Comparison of ENCODE assay signal across 20 cellular contexts in genomic region chr1:151401860-151402259, GRCh38. TPM values are rescaled to one million over a fixed set of nuclear protein-coding genes. Genes with fewer than 3 reads are reported as not detected.
DNase-seq lines count a peak whose midpoint lies in the region; ATAC-seq and TF ChIP-seq lines count a peak whose summit lies in the region.
"Had no signal": no experiment of that assay in that cellular context is flagged by ENCODE, and none has a peak within 500 bp of the region (broad histone marks: within the 10 kb centered on the region; RNA-seq: fewer than 3 reads in every experiment).

No MANE protein-coding gene starts in this region.

- WGBS in body of pancreas, 2 donors: 87 to 100% methylated on average over 2 of the region's 2 CpGs

- peak overlapping the region; percentile 92; the same call in 1 of the 2 replicates for H3K9ac ChIP-seq in KMS-11

- H3K4me2 ChIP-seq in KMS-11: peak overlapping the region; percentile 97

- H2AFZ ChIP-seq in KMS-11 (ENCODE audit: low read depth): no peak overlapping the region
- H2AFZ ChIP-seq: PC-9 had no signal

- peaks cover 34% of the 10 kb centered on the region; the same call in 1 of the 2 replicates for H3K36me3 ChIP-seq in KMS-11 (ENCODE audit: insufficient read depth)
- peaks cover 0 to 22% of the 10 kb centered on the region in 2 donors for H3K36me3 ChIP-seq in body of pancreas (replicated peaks in 1 of 2; ENCODE audit: insufficient read depth in 1 of 2, low read depth in 2 of 2)

- DNase-seq in T-helper 1 cell (no peak), NCI-H2107 (lab: John Stamatoyannopoulos, UW) (no peak), body of pancreas (no peak)
- no peak for DNase-seq in activated naive CD8-positive, alpha-beta T cell treated with anti-CD3 and anti-CD28 coated beads, Interleukin-2, amount 50 U/mL, for 24 hours
- DNase-seq in effector CD4-positive, alpha-beta T cell: no peak
- DNase-seq: 8988T; dermis blood vessel endothelial cell; hippocampal formation; Kasumi-1; left cardiac atrium; NCI-H1436 treated with DMSO at 0.1 percent for 48 hours; NCI-H524 treated with DMSO at 0.1 percent for 48 hours; PC-9; right cardiac atrium; stimulated activated CD8-positive, alpha-beta memory T cell treated with anti-CD3 and anti-CD28 coated beads, Interleukin-4, amount 100 ng/mL, for 48 hours; T-helper 9 cell; upper lobe of right lung had no signal

- H3K4me3 Mint-ChIP-seq in T-helper 1 cell treated with Interleukin-12 subunit alpha and Interleukin-12 subunit beta and Interleukin-4 antibody, amounts not matched to agents 30 μg/mL and 1 μg/mL, for 36 hours: peak overlapping the region; percentile 16
- H3K4me3 Mint-ChIP-seq in activated naive CD8-positive, alpha-beta T cell treated with anti-CD3 and anti-CD28 coated beads, Interleukin-2, amount 50 U/mL, for 24 hours: peak overlapping the region; percentile 90
- peak overlapping the region; percentile 91 to 96 (median 91) for H3K4me3 Mint-ChIP-seq in nephron

- H4K20me1 ChIP-seq in KMS-11 (ENCODE audit: insufficient read depth): no peaks in the 10 kb centered on the region

- H3K4me1 ChIP-seq in KMS-11 (ENCODE audit: low read depth, poor library complexity, severe bottlenecking) (peaks cover 72% of the 10 kb centered on the region), body of pancreas (peaks cover 18% of the 10 kb centered on the region)

- peaks cover 46% of the 10 kb centered on the region for H3K79me2 ChIP-seq in KMS-11 (ENCODE audit: insufficient read depth, low read depth)

- no peaks in the 10 kb centered on the region for H3K9me3 ChIP-seq in body of pancreas
- H3K9me3 ChIP-seq: upper lobe of right lung had no signal

- H3K27me3 ChIP-seq in KMS-11 (ENCODE audit: insufficient read depth, low read depth): no peaks in the 10 kb centered on the region
- H3K27me3 ChIP-seq in body of pancreas: no peaks in the 10 kb centered on the region
- H3K27me3 ChIP-seq: upper lobe of right lung had no signal

- H3K27me3 Mint-ChIP-seq in T-helper 1 cell treated with Interleukin-12 subunit alpha and Interleukin-12 subunit beta and Interleukin-4 antibody, amounts not matched to agents 30 μg/mL and 1 μg/mL, for 36 hours (ENCODE audit: low read depth): peaks cover under 1% of the 10 kb centered on the region
- no peaks in the 10 kb centered on the region for H3K27me3 Mint-ChIP-seq in activated naive CD8-positive, alpha-beta T cell treated with anti-CD3 and anti-CD28 coated beads, Interleukin-2, amount 50 U/mL, for 24 hours
- H3K27me3 Mint-ChIP-seq in nephron (ENCODE audit: low read depth): no peaks in the 10 kb centered on the region

- H3K4me3 ChIP-seq in KMS-11 (IDR thresholded peaks at IDR 0.05; ENCODE audit: insufficient read depth, low read depth, low read length) (no peak overlapping the region), body of pancreas (no peak overlapping the region)
- H3K4me3 ChIP-seq: PC-9, upper lobe of right lung had no signal

- peaks cover 28% of the 10 kb centered on the region for H3K4me1 Mint-ChIP-seq in T-helper 1 cell treated with Interleukin-12 subunit alpha and Interleukin-12 subunit beta and Interleukin-4 antibody, amounts not matched to agents 30 μg/mL and 1 μg/mL, for 36 hours (ENCODE audit: low read depth)
- H3K4me1 Mint-ChIP-seq in activated naive CD8-positive, alpha-beta T cell treated with anti-CD3 and anti-CD28 coated beads, Interleukin-2, amount 50 U/mL, for 24 hours: peaks cover 35% of the 10 kb centered on the region
- peaks cover 23% of the 10 kb centered on the region for H3K4me1 Mint-ChIP-seq in nephron

- no peak for ATAC-seq in activated naive CD8-positive, alpha-beta T cell treated with anti-CD3 and anti-CD28 coated beads, Interleukin-2, amount 50 U/mL, for 24 hours
- ATAC-seq in body of pancreas: no peak
- ATAC-seq: left cardiac atrium, right cardiac atrium, upper lobe of right lung had no signal

- TF ChIP-seq CTCF in KMS-11 (conservative IDR thresholded peaks at IDR 0.05; ENCODE audit: low read depth, low read length) (no peak), nephron (IDR thresholded peaks at IDR 0.05; ENCODE audit: unreplicated experiment in 3 of 3) (no peak), body of pancreas (IDR thresholded peaks at IDR 0.05) (no peak)

- H3K9me3 Mint-ChIP-seq in T-helper 1 cell treated with Interleukin-12 subunit alpha and Interleukin-12 subunit beta and Interleukin-4 antibody, amounts not matched to agents 30 μg/mL and 1 μg/mL, for 36 hours: no peaks in the 10 kb centered on the region
- no peaks in the 10 kb centered on the region for H3K9me3 Mint-ChIP-seq in activated naive CD8-positive, alpha-beta T cell treated with anti-CD3 and anti-CD28 coated beads, Interleukin-2, amount 50 U/mL, for 24 hours
- H3K9me3 Mint-ChIP-seq in nephron: no peaks in the 10 kb centered on the region

- intact Hi-C loops in body of pancreas (cut with DNase I): loop anchor here (5.0 kb wide), 1 partner anchor 100 kb away; no protein-coding TSS in a partner anchor

- H3K36me3 Mint-ChIP-seq in T-helper 1 cell treated with Interleukin-12 subunit alpha and Interleukin-12 subunit beta and Interleukin-4 antibody, amounts not matched to agents 30 μg/mL and 1 μg/mL, for 36 hours (ENCODE audit: low read depth): peaks cover 51% of the 10 kb centered on the region
- peaks cover 55% of the 10 kb centered on the region for H3K36me3 Mint-ChIP-seq in activated naive CD8-positive, alpha-beta T cell treated with anti-CD3 and anti-CD28 coated beads, Interleukin-2, amount 50 U/mL, for 24 hours (ENCODE audit: low read depth)
- H3K36me3 Mint-ChIP-seq in nephron (ENCODE audit: low read depth): peaks cover 61% of the 10 kb centered on the region

- H3K27ac ChIP-seq in KMS-11 (peak overlapping the region; percentile 82), body of pancreas (no peak overlapping the region)
- H3K27ac ChIP-seq: PC-9, upper lobe of right lung had no signal

- no peak for TF ChIP-seq POLR2A in body of pancreas (IDR thresholded peaks at IDR 0.05)

- peak overlapping the region; percentile 19 for H3K27ac Mint-ChIP-seq in T-helper 1 cell treated with Interleukin-12 subunit alpha and Interleukin-12 subunit beta and Interleukin-4 antibody, amounts not matched to agents 30 μg/mL and 1 μg/mL, for 36 hours
- peak overlapping the region; percentile 97 for H3K27ac Mint-ChIP-seq in activated naive CD8-positive, alpha-beta T cell treated with anti-CD3 and anti-CD28 coated beads, Interleukin-2, amount 50 U/mL, for 24 hours
- peak overlapping the region; percentile 49 to 92 (median 79) for H3K27ac Mint-ChIP-seq in nephron

RNA-seq across cellular contexts. Expression of gene PSMB4, which starts 2.5 kb away (rescaled TPM):
- 100 to 1,000 TPM; 109 to 126 TPM for total RNA-seq in body of pancreas

RNA-seq across cellular contexts. Expression of gene SELENBP1, which starts 29.4 kb away (rescaled TPM):
- total RNA-seq in body of pancreas: 100 to 1,000 TPM in 1 of 2 donors, 10 to 100 TPM in 1; 52.1 to 106 TPM

RNA-seq across cellular contexts. Expression of gene RFX5, which starts 54.8 kb away (rescaled TPM):
- 10 to 100 TPM in 1 of 2 donors, 1 to 10 TPM in 1; 8.3 to 14.5 TPM for total RNA-seq in body of pancreas

RNA-seq across cellular contexts. Expression of gene POGZ, which starts 57.4 kb away (rescaled TPM):
- 10 to 100 TPM; 29.8 to 76.8 TPM for total RNA-seq in body of pancreas

Comparison
In these comparisons a context has a peak if more than half of its experiments do, and no peak if none do; other contexts are left out.
1. H3K27ac Mint-ChIP-seq: peak in every context shown above with its lines; median percentile 97 in activated naive CD8-positive, alpha-beta T cell treated with anti-CD3 and anti-CD28 coated beads, Interleukin-2, amount 50 U/mL, for 24 hours; 79 in nephron; 19 in T-helper 1 cell treated with Interleukin-12 subunit alpha and Interleukin-12 subunit beta and Interleukin-4 antibody, amounts not matched to agents 30 μg/mL and 1 μg/mL, for 36 hours.
2. H3K4me3 Mint-ChIP-seq: peak in every context shown above with its lines; median percentile 91 in nephron; 90 in activated naive CD8-positive, alpha-beta T cell treated with anti-CD3 and anti-CD28 coated beads, Interleukin-2, amount 50 U/mL, for 24 hours; 16 in T-helper 1 cell treated with Interleukin-12 subunit alpha and Interleukin-12 subunit beta and Interleukin-4 antibody, amounts not matched to agents 30 μg/mL and 1 μg/mL, for 36 hours.